In genomic region chr4:153512952-153513500, GRCh38 we compare ENCODE assay signal across 11 cellular contexts. TPM values are rescaled to one million over a fixed set of nuclear protein-coding genes. Genes with fewer than 3 reads are reported as not detected.
DNase-seq lines count a peak whose midpoint lies in the region; ATAC-seq and TF ChIP-seq lines count a peak whose summit lies in the region.
"Had no signal": no experiment of that assay in that cellular context is flagged by ENCODE, and none has a peak within 500 bp of the region (broad histone marks: within the 10 kb centered on the region; RNA-seq: fewer than 3 reads in every experiment).

No MANE protein-coding gene starts in this region.

- no peaks in the 10 kb centered on the region for H3K27me3 ChIP-seq in SJSA1 (replicated peaks)
- H3K27me3 ChIP-seq: thyroid gland had no signal

- H3K9me3 Mint-ChIP-seq in activated CD4-positive, alpha-beta T cell treated with anti-CD3 and anti-CD28 coated beads for 36 hours (ENCODE audit: low read depth), result peaks cover 7% of the 10 kb centered on the region
- no peaks in the 10 kb centered on the region for H3K9me3 Mint-ChIP-seq in stimulated activated memory B cell treated with anti-CD40 and anti-IgM and Interleukin-4, amounts not matched to agents 10 μg/mL and 1 μg/mL and 100 μg/mL, for 72 hours

- no peak for TF ChIP-seq CTCF in fibroblast of the aortic adventitia (IDR thresholded peaks at IDR 0.05; ENCODE audit: insufficient read depth, low read length)
- TF ChIP-seq CTCF in GM10266 (IDR thresholded peaks at IDR 0.05; ENCODE audit: control insufficient read depth, insufficient read depth, low read depth, missing control alignments), result no peak

- peak; percentile 30 for ATAC-seq in activated CD4-positive, alpha-beta T cell treated with anti-CD3 and anti-CD28 coated beads for 36 hours
- ATAC-seq in stimulated activated memory B cell treated with anti-CD40 and anti-IgM and Interleukin-4, amounts not matched to agents 10 μg/mL and 1 μg/mL and 100 μg/mL, for 72 hours, result no peak
- no peak for ATAC-seq in HG03097 (IDR thresholded peaks at IDR 0.05; ENCODE audit: low FRiP score, unreplicated experiment)

- peak overlapping the region; percentile 71 for H3K27ac Mint-ChIP-seq in activated CD4-positive, alpha-beta T cell treated with anti-CD3 and anti-CD28 coated beads for 36 hours
- peak overlapping the region; percentile 76 for H3K27ac Mint-ChIP-seq in stimulated activated memory B cell treated with anti-CD40 and anti-IgM and Interleukin-4, amounts not matched to agents 10 μg/mL and 1 μg/mL and 100 μg/mL, for 72 hours

- peak overlapping the region; percentile 92 for H3K27ac ChIP-seq in SJSA1
- H3K27ac ChIP-seq: thyroid gland had no signal

- no peaks in the 10 kb centered on the region for H3K27me3 Mint-ChIP-seq in activated CD4-positive, alpha-beta T cell treated with anti-CD3 and anti-CD28 coated beads for 36 hours
- no peaks in the 10 kb centered on the region for H3K27me3 Mint-ChIP-seq in stimulated activated memory B cell treated with anti-CD40 and anti-IgM and Interleukin-4, amounts not matched to agents 10 μg/mL and 1 μg/mL and 100 μg/mL, for 72 hours

- no peak overlapping the region for H3K4me3 ChIP-seq in SJSA1
- H3K4me3 ChIP-seq in fibroblast of the aortic adventitia (ENCODE audit: low read depth, low read length), result no peak overlapping the region
- H3K4me3 ChIP-seq: thyroid gland had no signal

- POLR2A ChIA-PET in activated CD4-positive, alpha-beta T cell treated with anti-CD3 and anti-CD28 coated beads for 36 hours (lab: Charles Lee), result interaction anchor here (1.1 kb wide), 1 partner anchor 15 kb away, joined by 3 read pairs; no protein-coding TSS in a partner anchor

- H3K36me3 Mint-ChIP-seq in activated CD4-positive, alpha-beta T cell treated with anti-CD3 and anti-CD28 coated beads for 36 hours (ENCODE audit: low read depth), result peaks cover 50% of the 10 kb centered on the region
- H3K36me3 Mint-ChIP-seq in stimulated activated memory B cell treated with anti-CD40 and anti-IgM and Interleukin-4, amounts not matched to agents 10 μg/mL and 1 μg/mL and 100 μg/mL, for 72 hours, result peaks cover 49% of the 10 kb centered on the region

- H3K4me1 ChIP-seq in SJSA1 (replicated peaks), result peaks cover 33% of the 10 kb centered on the region
- H3K4me1 ChIP-seq: thyroid gland had no signal

- no peak overlapping the region for H3K4me3 Mint-ChIP-seq in activated CD4-positive, alpha-beta T cell treated with anti-CD3 and anti-CD28 coated beads for 36 hours
- no peak overlapping the region for H3K4me3 Mint-ChIP-seq in stimulated activated memory B cell treated with anti-CD40 and anti-IgM and Interleukin-4, amounts not matched to agents 10 μg/mL and 1 μg/mL and 100 μg/mL, for 72 hours

- no peaks in the 10 kb centered on the region for H3K9me3 ChIP-seq in SJSA1 (replicated peaks)
- H3K9me3 ChIP-seq: thyroid gland had no signal

- H3K4me1 Mint-ChIP-seq in activated CD4-positive, alpha-beta T cell treated with anti-CD3 and anti-CD28 coated beads for 36 hours, result peaks cover 70% of the 10 kb centered on the region
- peaks cover 77% of the 10 kb centered on the region for H3K4me1 Mint-ChIP-seq in stimulated activated memory B cell treated with anti-CD40 and anti-IgM and Interleukin-4, amounts not matched to agents 10 μg/mL and 1 μg/mL and 100 μg/mL, for 72 hours

- no peak for DNase-seq in activated CD4-positive, alpha-beta T cell treated with anti-CD3 and anti-CD28 coated beads for 36 hours
- DNase-seq in activated CD4-positive, alpha-beta T cell treated with anti-CD3 and anti-CD28 coated beads, Interleukin-2, amount 50 U/mL, for 1 hour, result no peak
- DNase-seq in SJSA1 (ENCODE audit: low read depth in 1 of 2, low spot score in 2 of 2), result peak in 1 of 2 experiments; percentile 14
- DNase-seq in fibroblast of the aortic adventitia (ENCODE audit: low read depth), result peak; percentile 77
- no peak for DNase-seq in NCI-H2196 (lab: John Stamatoyannopoulos, UW; ENCODE audit: unreplicated experiment)
- DNase-seq in GM10266 (ENCODE audit: extremely low spot score), result no peak
- DNase-seq: Kasumi-1; stimulated activated CD4-positive, alpha-beta T cell treated with anti-CD3 and anti-CD28 coated beads, Interleukin-2, amount 100 ng/mL, for 24 hours; thyroid gland had no signal

- no peaks in the 10 kb centered on the region for H3K36me3 ChIP-seq in SJSA1
- H3K36me3 ChIP-seq: thyroid gland had no signal

- CTCF ChIA-PET in activated CD4-positive, alpha-beta T cell treated with anti-CD3 and anti-CD28 coated beads for 36 hours (lab: Charles Lee), result interaction anchor here (1.0 to 3.4 kb wide), 3 partner anchors 9 to 15 kb away, joined by 4 to 14 read pairs (median 4); no protein-coding TSS in a partner anchor

- intact Hi-C loops in activated CD4-positive, alpha-beta T cell treated with anti-CD3 and anti-CD28 coated beads for 36 hours (cut with DNase I, micrococcal nuclease), result loop anchor here in 1 of 2 experiments (2.0 kb wide), 1 partner anchor 14 kb away; no protein-coding TSS in a partner anchor

RNA-seq across cellular contexts. Expression of gene TMEM131L, which starts 46.9 kb away (rescaled TPM):
- total RNA-seq in activated CD4-positive, alpha-beta T cell treated with anti-CD3 and anti-CD28 coated beads for 36 hours, result 10 to 100 TPM; 45.8 to 45.9 TPM
- 5.4 and 12.7 TPM in 2 replicates for total RNA-seq in SJSA1 (2014; rRNA removed; shearing (Covaris generic))
- total RNA-seq in fibroblast of the aortic adventitia (ENCODE audit: low replicate concordance), result 8.7 and 10.8 TPM in 2 replicates
